In genomic region chr15:85330941-85331588, GRCh38 we compare ENCODE assay signal across 8 cellular contexts.
A peak's percentile ranks its signal among the peaks of the same experiment; 100 is the strongest.
DNase-seq lines count a peak whose midpoint lies in the region; ATAC-seq lines count a peak whose summit lies in the region.

No MANE protein-coding gene starts in this region.

- H3K9me3 Mint-ChIP-seq in central memory CD8-positive, alpha-beta T cell, result no peaks in the 10 kb centered on the region

- peaks cover 38% of the 10 kb centered on the region for H3K4me1 Mint-ChIP-seq in central memory CD8-positive, alpha-beta T cell

- peak; percentile 74 for ATAC-seq in HG02885 (IDR thresholded peaks at IDR 0.05; ENCODE audit: poor library complexity, unreplicated experiment)
- peak; percentile 71 for ATAC-seq in central memory CD8-positive, alpha-beta T cell (replicated peaks; ENCODE audit: extremely low read depth, poor library complexity, severe bottlenecking)

- H3K4me3 Mint-ChIP-seq in central memory CD8-positive, alpha-beta T cell, result peak overlapping the region; percentile 84

- DNase-seq in activated gamma-delta T cell treated with Interleukin-2 at 50 U/mL for 16 hours (peak; percentile 76), activated gamma-delta T cell (lab: John Stamatoyannopoulos, UW) (no peak), NCI-H2081 (lab: John Stamatoyannopoulos, UW) (peak; percentile 73 to 76), left kidney (ENCODE audit: low read depth, low spot score) (peak; percentile 96)
- peak in 3 of 4 experiments; percentile 12 to 39 (median 21) for DNase-seq in activated CD4-positive, CD25-positive, alpha-beta regulatory T cell (lab: John Stamatoyannopoulos, UW)
- DNase-seq in central memory CD8-positive, alpha-beta T cell (ENCODE audit: low spot score in 2 of 2), result peak; percentile 39 to 48
- DNase-seq in stimulated activated CD4-positive, alpha-beta T cell treated with anti-CD3 and anti-CD28 coated beads, TNF-alpha, amount 100 ng/mL, for 1 hour (ENCODE audit: low read depth in 3 of 3, low spot score in 1 of 3), result peak; percentile 21 to 43 (median 40)

- H3K27me3 Mint-ChIP-seq in central memory CD8-positive, alpha-beta T cell, result no peaks in the 10 kb centered on the region

- H3K36me3 Mint-ChIP-seq in central memory CD8-positive, alpha-beta T cell (ENCODE audit: insufficient read depth), result peaks cover 5% of the 10 kb centered on the region

- H3K27ac Mint-ChIP-seq in central memory CD8-positive, alpha-beta T cell (ENCODE audit: low read depth), result peak overlapping the region; percentile 95
